Comparison of ENCODE assay signal across 19 cellular contexts in genomic region chr11:123241874-123242538, GRCh38. TPM values are rescaled to one million over a fixed set of nuclear protein-coding genes. Genes with fewer than 3 reads are reported as not detected.
A peak's percentile ranks its signal among the peaks of the same experiment; 100 is the strongest.
DNase-seq lines count a peak whose midpoint lies in the region; ATAC-seq and TF ChIP-seq lines count a peak whose summit lies in the region.
"Had no signal": no experiment of that assay in that cellular context is flagged by ENCODE, and none has a peak within 500 bp of the region (broad histone marks: within the 10 kb centered on the region; RNA-seq: fewer than 3 reads in every experiment).

No MANE protein-coding gene starts in this region.

- H3K9me3 ChIP-seq in A673 (ENCODE audit: low read depth, low read length, poor library complexity, severe bottlenecking) (no peaks in the 10 kb centered on the region), IMR-90 (ENCODE audit: control insufficient read depth, insufficient read depth, low read length) (no peaks in the 10 kb centered on the region), osteoblast (ENCODE audit: low read depth, low read length) (no peaks in the 10 kb centered on the region)
- H3K9me3 ChIP-seq: BLaER1 treated with 17β-estradiol and CSF1 and Interleukin-3, amounts not matched to agents 10 nM and 100 nM had no signal

- no peak overlapping the region for H3K14ac ChIP-seq in IMR-90 (replicated peaks; ENCODE audit: low read depth, low read length)

- H3K79me1 ChIP-seq in IMR-90 (ENCODE audit: low read depth in 1 of 2, low read length in 2 of 2): 0 out of 4 replicates have a peak, but pooled peaks cover 0 to 4% of the 10 kb centered on the region in 2 experiments

- CTCF ChIA-PET in A673 (lab: Charles Lee) (interaction anchor here (0.6 to 1.5 kb wide), 2 partner anchors 19 to 180 kb away, joined by 3 to 4 read pairs; partner anchors contain the start of gene HSPA8), IMR-90 (lab: Yijun Ruan, JAX) (no interaction called here)

- no peak overlapping the region for H2BK120ac ChIP-seq in IMR-90 (ENCODE audit: low read depth, low read length)

- H3K27ac ChIP-seq in A673 (ENCODE audit: low read depth, low read length, poor library complexity, severe bottlenecking): peak overlapping the region; percentile 58
- H3K27ac ChIP-seq in IMR-90 (ENCODE audit: insufficient read depth, low read length): no peak overlapping the region
- no peak overlapping the region for H3K27ac ChIP-seq in osteoblast (ENCODE audit: low read depth, low read length)
- H3K27ac ChIP-seq: BLaER1 treated with 17β-estradiol and CSF1 and Interleukin-3, amounts not matched to agents 10 nM and 100 nM had no signal

- intact Hi-C loops in A673 (cut with micrococcal nuclease; ENCODE audit: unreplicated experiment) (no loop called here), IMR-90 (cut with micrococcal nuclease) (no loop called here)

- H3K79me2 ChIP-seq in osteoblast (ENCODE audit: insufficient read depth, low read length): no peaks in the 10 kb centered on the region

- H4K91ac ChIP-seq in IMR-90 (ENCODE audit: insufficient read depth, low read depth, low read length): no peak overlapping the region

- BruUV-seq in A673 (replicated peaks; lab: Mats Ljungman, UMichigan): TSS peak; percentile 61
- no TSS peak for BruUV-seq in IMR-90 (replicated peaks; lab: Mats Ljungman, UMichigan)

- H3K27me3 ChIP-seq in A673 (replicated peaks; ENCODE audit: insufficient read depth, low read depth, low read length, poor library complexity): no peaks in the 10 kb centered on the region
- no peaks in the 10 kb centered on the region for H3K27me3 ChIP-seq in IMR-90 (ENCODE audit: control insufficient read depth, insufficient read depth, low read length)
- no peaks in the 10 kb centered on the region for H3K27me3 ChIP-seq in osteoblast (ENCODE audit: insufficient read depth, low read length)
- H3K27me3 ChIP-seq: BLaER1 treated with 17β-estradiol and CSF1 and Interleukin-3, amounts not matched to agents 10 nM and 100 nM had no signal

- H3K18ac ChIP-seq in IMR-90 (ENCODE audit: low read depth, low read length): no peak overlapping the region

- peak; percentile 85 for DNase-seq in A673 (ENCODE audit: low spot score)
- no peak for DNase-seq in IMR-90
- DNase-seq in fibroblast of peridontal ligament (ENCODE audit: extremely low read depth): peak; percentile 72
- DNase-seq in osteoblast (ENCODE audit: insufficient read length, low spot score, missing footprints): no peak
- DNase-seq in NCI-H1436 (lab: John Stamatoyannopoulos, UW): no peak
- DNase-seq: 8988T; CD8-positive, alpha-beta T cell; DMS 273 treated with DMSO at 0.1 percent for 48 hours; DMS53; DND-41; EL; GOT3; H7; HFFc6 had no signal

- dilution Hi-C loops in IMR-90 (cut with HindIII; ENCODE audit: low sequenced_read_pairs, unreplicated experiment): no loop called here

- in situ Hi-C loops in IMR-90 (cut with MboI; ENCODE audit: low sequenced_read_pairs): loop anchor here (10.0 kb wide), 1 partner anchor 67 kb away; no protein-coding TSS in a partner anchor

- H3K23ac ChIP-seq in IMR-90 (ENCODE audit: low read depth, low read length): peak overlapping the region; percentile 20; the same call in 1 of the 2 replicates

- TF ChIP-seq POLR2A in IMR-90 (IDR thresholded peaks at IDR 0.05; ENCODE audit: low read depth, low read length): no peak

- H3K9me1 ChIP-seq in IMR-90 (ENCODE audit: insufficient read depth, low read length): peaks cover 11% of the 10 kb centered on the region; the same call in 1 of the 2 replicates

- no peak overlapping the region for H2BK5ac ChIP-seq in IMR-90 (ENCODE audit: low read depth, low read length, poor library complexity, severe bottlenecking)

- H3K4ac ChIP-seq in IMR-90 (ENCODE audit: low read depth, low read length): no peak overlapping the region

- no peak overlapping the region; the same call in 2 of the 3 replicates for H2BK15ac ChIP-seq in IMR-90 (ENCODE audit: low read depth, low read length)

- H2AFZ ChIP-seq in IMR-90 (replicated peaks; ENCODE audit: low read length, poor library complexity): no peak overlapping the region
- peak overlapping the region; percentile 20 for H2AFZ ChIP-seq in osteoblast (ENCODE audit: low read length)

- WGBS in IMR-90 (ENCODE audit: extremely low coverage in 2 of 2, insufficient read length in 1 of 2), 2 experiments: no CpG with 5 or more reads among the region's 10 CpGs

- no peak for TF ChIP-seq RAD21 in IMR-90 (IDR thresholded peaks at IDR 0.05; ENCODE audit: low read length)

- H2AK9ac ChIP-seq in IMR-90 (replicated peaks; ENCODE audit: low read depth, low read length, poor library complexity): no peak overlapping the region

- H3K4me2 ChIP-seq in IMR-90 (ENCODE audit: low read depth, low read length) (no peak overlapping the region), osteoblast (ENCODE audit: insufficient read depth, low read length) (peak overlapping the region; percentile 20)
- H3K4me2 ChIP-seq: BLaER1 treated with 17β-estradiol and CSF1 and Interleukin-3, amounts not matched to agents 10 nM and 100 nM had no signal

- TF ChIP-seq CTCF in A673 (conservative IDR thresholded peaks at IDR 0.05; ENCODE audit: low read depth, low read length) (no peak), IMR-90 (conservative IDR thresholded peaks at IDR 0.05; ENCODE audit: low read depth, low read length) (no peak), osteoblast (IDR thresholded peaks at IDR 0.05; ENCODE audit: extremely low read depth, low read depth, low read length) (no peak)

- no peak overlapping the region for H4K8ac ChIP-seq in IMR-90 (ENCODE audit: low read depth in 2 of 2, low read length in 2 of 2)

- H3K4me1 ChIP-seq in A673 (ENCODE audit: insufficient read depth, low read length, poor library complexity, severe bottlenecking) (peaks cover 58% of the 10 kb centered on the region), IMR-90 (ENCODE audit: control insufficient read depth, insufficient read depth, low read length) (peaks cover 17% of the 10 kb centered on the region), osteoblast (ENCODE audit: insufficient read depth, low read length) (peaks cover 44% of the 10 kb centered on the region)

- H3K56ac ChIP-seq in IMR-90 (ENCODE audit: extremely low read depth, insufficient read depth, low read length): no peak overlapping the region

- no peak overlapping the region for H2AK5ac ChIP-seq in IMR-90 (ENCODE audit: low read depth, low read length)

- H3K4me3 ChIP-seq in A673 (ENCODE audit: low read depth, low read length, poor library complexity, severe bottlenecking) (no peak overlapping the region), IMR-90 (ENCODE audit: insufficient read depth, low read depth, low read length) (no peak overlapping the region), osteoblast (ENCODE audit: insufficient read depth, low read length) (no peak overlapping the region)
- H3K4me3 ChIP-seq: BLaER1 treated with 17β-estradiol and CSF1 and Interleukin-3, amounts not matched to agents 10 nM and 100 nM had no signal

- H2BK20ac ChIP-seq in IMR-90 (ENCODE audit: low read depth, low read length): no peak overlapping the region

- H4K5ac ChIP-seq in IMR-90 (ENCODE audit: low read depth, low read length): no peak overlapping the region

- H4K20me1 ChIP-seq in IMR-90 (ENCODE audit: insufficient read depth, low read length): no peaks in the 10 kb centered on the region
- H4K20me1 ChIP-seq in osteoblast (ENCODE audit: insufficient read depth, low read length): no peaks in the 10 kb centered on the region
- H4K20me1 ChIP-seq: BLaER1 treated with 17β-estradiol and CSF1 and Interleukin-3, amounts not matched to agents 10 nM and 100 nM had no signal

- ATAC-seq in IMR-90 (ENCODE audit: low read depth) (no peak), HG02840 (IDR thresholded peaks at IDR 0.05; ENCODE audit: low FRiP score, unreplicated experiment) (no peak), GM21447 (IDR thresholded peaks at IDR 0.05; ENCODE audit: unreplicated experiment) (no peak)
- ATAC-seq: CD8-positive, alpha-beta T cell; HCT116 had no signal

- H3K36me3 ChIP-seq in A673 (ENCODE audit: insufficient read depth, low read length, poor library complexity, severe bottlenecking) (no peaks in the 10 kb centered on the region), IMR-90 (ENCODE audit: control insufficient read depth, insufficient read depth, low read length) (no peaks in the 10 kb centered on the region), osteoblast (ENCODE audit: insufficient read depth, low read length) (no peaks in the 10 kb centered on the region)
- H3K36me3 ChIP-seq: BLaER1 treated with 17β-estradiol and CSF1 and Interleukin-3, amounts not matched to agents 10 nM and 100 nM had no signal

- no peak overlapping the region for H3K9ac ChIP-seq in IMR-90 (ENCODE audit: low read depth, low read length)
- H3K9ac ChIP-seq: BLaER1 treated with 17β-estradiol and CSF1 and Interleukin-3, amounts not matched to agents 10 nM and 100 nM had no signal

- POLR2A ChIA-PET in A673 (lab: Charles Lee; ENCODE audit: low non-redundant PET) (interaction anchor here (0.6 kb wide), 1 partner anchor 68 kb away, joined by 3 read pairs; no protein-coding TSS in a partner anchor), IMR-90 (lab: Charles Lee; ENCODE audit: unreplicated experiment) (no interaction called here)

TF ChIP-seq in IMR-90, 13 proteins besides CTCF, POLR2A, EP300 and RAD21 (continues in another document):
- TF ChIP-seq NFE2L2 (IDR thresholded peaks at IDR 0.05; ENCODE audit: low read depth, low read length) (no peak), USF2 (IDR thresholded peaks at IDR 0.05; ENCODE audit: low read depth, low read length) (no peak), CHD1 (IDR thresholded peaks at IDR 0.05; ENCODE audit: low read depth, low read length) (no peak), ELK1 (IDR thresholded peaks at IDR 0.05; ENCODE audit: borderline replicate concordance, low read depth, low read length) (no peak)

RNA-seq across cellular contexts. Expression of gene CLMP, which starts 47.0 kb away (rescaled TPM):
- 45.9 and 62.6 TPM in 2 replicates for total RNA-seq in A673 (2021)
- total RNA-seq in IMR-90 (2012; rRNA removed): 54.7 and 56.1 TPM in 2 replicates
- 78.9 and 95.7 TPM in 2 replicates for polyA plus RNA-seq in IMR-90 (2012; rRNA removed)
- polyA plus RNA-seq in IMR-90 (2012; cell fraction: cytosol; rRNA removed): 50.5 and 121 TPM in 2 replicates
- polyA plus RNA-seq in IMR-90 (2012; cell fraction: nucleus; rRNA removed; ENCODE audit: low replicate concordance): 20.7 and 92.9 TPM in 2 replicates
- total RNA-seq in osteoblast: 174 and 210 TPM in 2 replicates
- total RNA-seq: B cell had no signal

Comparison
In these comparisons a context has a peak if more than half of its experiments do, and no peak if none do; other contexts are left out.
1. DNase-seq: peak in A673 (single experiment) and fibroblast of peridontal ligament (single experiment); none in IMR-90 (single experiment), osteoblast (single experiment) and NCI-H1436 (single experiment).